12 cellular contexts compared by ENCODE assay signal in genomic region chr5:39197556-39197955, GRCh38. TPM values are rescaled to one million over a fixed set of nuclear protein-coding genes. Genes with fewer than 3 reads are reported as not detected.
DNase-seq lines count a peak whose midpoint lies in the region; ATAC-seq and TF ChIP-seq lines count a peak whose summit lies in the region.
"Had no signal": no experiment of that assay in that cellular context is flagged by ENCODE, and none has a peak within 500 bp of the region (broad histone marks: within the 10 kb centered on the region; RNA-seq: fewer than 3 reads in every experiment).

No MANE protein-coding gene starts in this region.

- H3K27ac Mint-ChIP-seq in activated T-cell treated with anti-CD3 and anti-CD28 coated beads, Interleukin-2, amount 50 U/mL, for 24 hours, result peak overlapping the region; percentile 91
- H3K27ac Mint-ChIP-seq: naive B cell had no signal

- H3K9me3 Mint-ChIP-seq in activated T-cell treated with anti-CD3 and anti-CD28 coated beads, Interleukin-2, amount 50 U/mL, for 24 hours, result no peaks in the 10 kb centered on the region
- H3K9me3 Mint-ChIP-seq: naive B cell had no signal

- H3K36me3 Mint-ChIP-seq in activated T-cell treated with anti-CD3 and anti-CD28 coated beads, Interleukin-2, amount 50 U/mL, for 24 hours (ENCODE audit: low read depth), result peaks cover 37% of the 10 kb centered on the region
- H3K36me3 Mint-ChIP-seq: naive B cell had no signal

- H3K36me3 ChIP-seq in thymus (ENCODE audit: control insufficient read depth, insufficient read depth), result peaks cover 4% of the 10 kb centered on the region
- H3K36me3 ChIP-seq in thyroid gland, result no peaks in the 10 kb centered on the region

- intact Hi-C loops in thyroid gland (cut with DNase I), result no loop called here

- H3K4me3 Mint-ChIP-seq in activated T-cell treated with anti-CD3 and anti-CD28 coated beads, Interleukin-2, amount 50 U/mL, for 24 hours, result peak overlapping the region; percentile 75
- H3K4me3 Mint-ChIP-seq: naive B cell had no signal

- H3K27me3 ChIP-seq in thymus (ENCODE audit: control insufficient read depth, insufficient read depth) (no peaks in the 10 kb centered on the region), thyroid gland (no peaks in the 10 kb centered on the region)

- TF ChIP-seq CTCF in thyroid gland (IDR thresholded peaks at IDR 0.05), result no peak

- TF ChIP-seq POLR2A in thyroid gland (IDR thresholded peaks at IDR 0.05), result no peak

- H3K27me3 Mint-ChIP-seq in activated T-cell treated with anti-CD3 and anti-CD28 coated beads, Interleukin-2, amount 50 U/mL, for 24 hours, result no peaks in the 10 kb centered on the region

- DNase-seq in activated gamma-delta T cell treated with Interleukin-2 at 50 U/mL for 16 hours (peak; percentile 45), activated gamma-delta T cell (lab: John Stamatoyannopoulos, UW) (no peak), epithelial cell of prostate (ENCODE audit: low read depth, low spot score) (no peak), thyroid gland (no peak)
- DNase-seq in activated T-cell treated with anti-CD3 and anti-CD28 coated beads, Interleukin-2, amount 50 U/mL, for 24 hours, result no peak
- DNase-seq: naive B cell, NCI-H510A treated with DMSO at 0.1 percent for 48 hours had no signal

- 47% methylated on average over 4 of the region's 4 CpGs for WGBS in thymus
- WGBS in thyroid gland, 2 donors, result 95 to 96% methylated on average over 4 of the region's 4 CpGs

- H3K9me3 ChIP-seq in thymus (ENCODE audit: control insufficient read depth) (no peaks in the 10 kb centered on the region), thyroid gland (no peaks in the 10 kb centered on the region)

- H3K4me1 Mint-ChIP-seq in activated T-cell treated with anti-CD3 and anti-CD28 coated beads, Interleukin-2, amount 50 U/mL, for 24 hours (ENCODE audit: low read depth), result peaks cover 62% of the 10 kb centered on the region

- H3K4me1 ChIP-seq in thymus (ENCODE audit: control insufficient read depth, insufficient read depth, low read length) (peaks cover 31% of the 10 kb centered on the region), thyroid gland (peaks cover 6 to 7% of the 10 kb centered on the region in 2 donors)

- ATAC-seq in GM18909 (IDR thresholded peaks at IDR 0.05; ENCODE audit: poor library complexity, unreplicated experiment), result no peak
- ATAC-seq in HG03432 (IDR thresholded peaks at IDR 0.05; ENCODE audit: unreplicated experiment), result no peak
- ATAC-seq: GM12878 had no signal

- H3K4me3 ChIP-seq in thymus (ENCODE audit: low read length) (peak overlapping the region; percentile 37), thyroid gland (replicated peaks in 1 of 3) (no peak overlapping the region)
- H3K4me3 ChIP-seq: GM12878 had no signal

- H3K27ac ChIP-seq in epithelial cell of prostate (peak overlapping the region; percentile 93), thymus (ENCODE audit: low read depth) (no peak overlapping the region), thyroid gland (no peak overlapping the region)

RNA-seq across cellular contexts. Expression of gene FYB1, which starts 21.8 kb away (rescaled TPM):
- 52.9 TPM for polyA plus RNA-seq in thymus
- 10 to 100 TPM in 1 of 4 donors, 1 to 10 TPM in 3; 2.4 to 15.6 (median 3.7) TPM for total RNA-seq in thyroid gland
- total RNA-seq: chondrocyte had no signal
